ENCODE assay signal across 36 cellular contexts in the genomic region with DNA sequence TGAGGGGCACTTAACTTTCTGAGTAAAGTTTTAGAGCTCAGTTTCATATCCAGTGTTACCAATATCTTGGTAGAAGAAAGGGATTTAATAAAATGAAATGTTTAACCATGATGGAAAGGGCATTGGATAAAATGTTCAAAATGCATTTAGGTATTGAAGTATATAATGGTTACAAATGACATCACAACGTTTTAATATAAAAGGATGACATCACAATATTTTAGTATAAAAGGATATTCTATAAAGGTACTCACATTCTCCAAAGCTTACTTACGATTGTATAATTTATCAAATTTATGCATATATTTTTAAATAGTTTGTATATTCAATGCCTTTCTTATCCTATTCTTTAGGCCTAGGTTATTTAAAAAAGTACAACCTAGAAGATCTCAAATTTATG.
"Had no signal": no experiment of that assay in that cellular context is flagged by ENCODE, and none has a peak within 500 bp of the region (broad histone marks: within the 10 kb centered on the region; RNA-seq: fewer than 3 reads in every experiment).

No MANE protein-coding gene starts in this region.

- H3K36me3 ChIP-seq: MG63 had no signal

- H3K4me3 ChIP-seq: MG63 had no signal

- H3K9me3 ChIP-seq: MG63 had no signal

- DNase-seq: Karpas-422, Kasumi-1, MG63, MM.1S, MV-4-11, NCI-H1048, NCI-H1092, NCI-H1092 treated with DMSO at 0.1 percent for 48 hours, NCI-H1105, NCI-H1105 treated with DMSO at 0.1 percent for 48 hours, NCI-H1417, NCI-H1417 treated with DMSO at 0.1 percent for 48 hours, NCI-H1436, NCI-H1436 treated with DMSO at 0.1 percent for 48 hours, NCI-H146, NCI-H1694, NCI-H1694 treated with DMSO at 0.1 percent for 48 hours, NCI-H187, NCI-H187 treated with DMSO at 0.1 percent for 48 hours, NCI-H1930, NCI-H2029, NCI-H2029 treated with DMSO at 0.1 percent for 48 hours, NCI-H2081, NCI-H2081 treated with DMSO at 0.1 percent for 48 hours, NCI-H2107, NCI-H2171, NCI-H2171 treated with DMSO at 0.1 percent for 48 hours, NCI-H2227 treated with DMSO at 0.1 percent for 48 hours, NCI-H226, NCI-H345, NCI-H446, NCI-H446 treated with DMSO at 0.1 percent for 48 hours, NCI-H510A, NCI-H510A treated with DMSO at 0.1 percent for 48 hours, NCI-H524, NCI-H524 treated with DMSO at 0.1 percent for 48 hours had no signal

- H3K27me3 ChIP-seq: MG63 had no signal
